Comparison of ENCODE assay signal across 19 cellular contexts in genomic region chr16:87830673-87831420, GRCh38. TPM values are rescaled to one million over a fixed set of nuclear protein-coding genes. Genes with fewer than 3 reads are reported as not detected.
DNase-seq lines count a peak whose midpoint lies in the region; ATAC-seq, FAIRE-seq and TF ChIP-seq lines count a peak whose summit lies in the region.
"Had no signal": no experiment of that assay in that cellular context is flagged by ENCODE, and none has a peak within 500 bp of the region (broad histone marks: within the 10 kb centered on the region; RNA-seq: fewer than 3 reads in every experiment).

No MANE protein-coding gene starts in this region.

- in situ Hi-C loops in GM18951 (cut with MboI; ENCODE audit: low sequenced_read_pairs, unreplicated experiment) = no loop called here
- in situ Hi-C loops in HepG2 (cut with HindIII; ENCODE audit: extremely low pct_ligation_motif_present, low pct_unique_long_range_greater_than_20kb) = no loop called here

- H2AFZ ChIP-seq in HepG2 (ENCODE audit: low read length) = no peak overlapping the region
- H2AFZ ChIP-seq: neural progenitor cell had no signal

- TF ChIP-seq POLR2A in GM18951 (IDR thresholded peaks at IDR 0.05; ENCODE audit: extremely low read depth, insufficient read depth, insufficient read length) = peak; percentile 14
- TF ChIP-seq POLR2A in HepG2 (IDR thresholded peaks at IDR 0.05; ENCODE audit: insufficient read depth in 1 of 2, low read depth in 2 of 2, low read length in 2 of 2) = peak in 1 of 2 experiments; percentile 49; a peak in 2 of 4 replicates

- H3K27ac ChIP-seq in BLaER1 treated with 17β-estradiol and CSF1 and Interleukin-3, amounts not matched to agents 10 nM and 100 nM = peak overlapping the region in 5 of 11 experiments; percentile 18 to 60 (median 54); a peak in 7 of 22 replicates
- H3K27ac ChIP-seq in HepG2 (ENCODE audit: extremely low read length, insufficient read depth, low read length) = no peak overlapping the region
- H3K27ac ChIP-seq: neural progenitor cell, SK-N-MC, thoracic aorta had no signal

- TF ChIP-seq CTCF in HepG2 (CRISPR knock-in tag; IDR thresholded peaks at IDR 0.05) = no peak

- no peak for ATAC-seq in HepG2
- no peak for ATAC-seq in GM21723 (IDR thresholded peaks at IDR 0.05; ENCODE audit: unreplicated experiment)
- ATAC-seq in GM18873 (IDR thresholded peaks at IDR 0.05; ENCODE audit: low FRiP score, unreplicated experiment) = no peak
- ATAC-seq: PC-3 had no signal

- H3K4me2 ChIP-seq in BLaER1 treated with 17β-estradiol and CSF1 and Interleukin-3, amounts not matched to agents 10 nM and 100 nM = peak overlapping the region; percentile 64 to 96 (median 89)
- no peak overlapping the region for H3K4me2 ChIP-seq in HepG2 (ENCODE audit: low read depth, low read length)
- H3K4me2 ChIP-seq: neural progenitor cell had no signal

- no peak for DNase-seq in HepG2 (ENCODE audit: low spot score)
- DNase-seq in OCI-M1 (lab: John Stamatoyannopoulos, UW) = no peak
- DNase-seq: activated CD4-positive, alpha-beta T cell treated with anti-CD3 and anti-CD28 coated beads, Interleukin-2, amount 10 ng/mL, durations not matched to agents 7 days and 5 days; activated effector memory CD4-positive, alpha-beta T cell treated with anti-CD3 and anti-CD28 coated beads, Interleukin-2, amount 50 U/mL, for 16 hours; effector CD4-positive, alpha-beta T cell; hippocampal formation; kidney glomerular epithelial cell; NCI-H1694; NCI-H510A treated with DMSO at 0.1 percent for 48 hours; PC-3; T1000 had no signal

- TF ChIP-seq EP300 in HepG2 (IDR thresholded peaks at IDR 0.05; ENCODE audit: low read depth in 2 of 2, low read length in 2 of 2) (no peak), HepG2 (CRISPR knock-in tag; IDR thresholded peaks at IDR 0.05; ENCODE audit: borderline replicate concordance) (no peak)

- no TSS peak for BruUV-seq in HepG2 (replicated peaks; lab: Mats Ljungman, UMichigan)

- no peak for TF ChIP-seq RAD21 in HepG2 (CRISPR knock-in tag; IDR thresholded peaks at IDR 0.05)

- peaks cover 47 to 70% (median 62%) of the 10 kb centered on the region in 11 experiments for H3K36me3 ChIP-seq in BLaER1 treated with 17β-estradiol and CSF1 and Interleukin-3, amounts not matched to agents 10 nM and 100 nM
- H3K36me3 ChIP-seq in HepG2 (replicated peaks in 1 of 2; ENCODE audit: control insufficient read depth in 1 of 2, insufficient read depth in 2 of 2, low read length in 2 of 2) = peaks cover 51 to 56% of the 10 kb centered on the region in 2 experiments
- H3K36me3 ChIP-seq: neural progenitor cell, thoracic aorta had no signal

- H3K4me3 Mint-ChIP-seq in activated naive CD8-positive, alpha-beta T cell = no peak overlapping the region
- H3K4me3 Mint-ChIP-seq: activated CD4-positive, alpha-beta T cell treated with anti-CD3 and anti-CD28 coated beads, Interleukin-2, amount 10 ng/mL, durations not matched to agents 7 days and 5 days had no signal

- peaks cover 1% of the 10 kb centered on the region for H3K4me1 Mint-ChIP-seq in activated naive CD8-positive, alpha-beta T cell (ENCODE audit: low read depth)
- H3K4me1 Mint-ChIP-seq: activated CD4-positive, alpha-beta T cell treated with anti-CD3 and anti-CD28 coated beads, Interleukin-2, amount 10 ng/mL, durations not matched to agents 7 days and 5 days had no signal

- no peak for FAIRE-seq in HepG2 (lab: Jason Lieb, UNC)

- H4K20me1 ChIP-seq in BLaER1 treated with 17β-estradiol and CSF1 and Interleukin-3, amounts not matched to agents 10 nM and 100 nM = peaks cover 32 to 92% (median 76%) of the 10 kb centered on the region in 11 experiments; a peak in 21 of 22 replicates
- H4K20me1 ChIP-seq in HepG2 (ENCODE audit: insufficient read depth, low read length) = no peaks in the 10 kb centered on the region; the same call in 1 of the 2 replicates

- peak overlapping the region in 3 of 10 experiments; percentile 10 to 47 (median 16); a peak in 4 of 20 replicates for H3K4me3 ChIP-seq in BLaER1 treated with 17β-estradiol and CSF1 and Interleukin-3, amounts not matched to agents 10 nM and 100 nM
- H3K4me3 ChIP-seq in HepG2 (replicated peaks in 1 of 3; ENCODE audit: insufficient read depth in 1 of 3, low read depth in 2 of 3, low read length in 3 of 3) = no peak overlapping the region
- H3K4me3 ChIP-seq: neural progenitor cell, SK-N-MC, thoracic aorta had no signal

- WGBS in HepG2 (ENCODE audit: low lambda C conversion rate) = 97% methylated on average over 30 of the region's 37 CpGs

- H3K4me1 ChIP-seq in BLaER1 treated with 17β-estradiol and CSF1 and Interleukin-3, amounts not matched to agents 10 nM and 100 nM = peaks cover 61 to 90% (median 82%) of the 10 kb centered on the region in 10 experiments
- peaks cover 30% of the 10 kb centered on the region for H3K4me1 ChIP-seq in HepG2 (ENCODE audit: insufficient read depth, low read length)

- intact Hi-C loops in HepG2 (cut with micrococcal nuclease; ENCODE audit: unreplicated experiment) = no loop called here

- peaks cover 0 to 57% (median 0%) of the 10 kb centered on the region in 11 experiments; a peak in 8 of 22 replicates for H3K27me3 ChIP-seq in BLaER1 treated with 17β-estradiol and CSF1 and Interleukin-3, amounts not matched to agents 10 nM and 100 nM
- H3K27me3 ChIP-seq in HepG2 (ENCODE audit: control insufficient read depth in 1 of 2, insufficient read depth in 2 of 2, low read length in 2 of 2) = no peaks in the 10 kb centered on the region
- H3K27me3 ChIP-seq: neural progenitor cell had no signal

- no peaks in the 10 kb centered on the region for H3K9me3 ChIP-seq in BLaER1 treated with 17β-estradiol and CSF1 and Interleukin-3, amounts not matched to agents 10 nM and 100 nM (replicated peaks in 1 of 11)
- no peaks in the 10 kb centered on the region for H3K9me3 ChIP-seq in HepG2 (ENCODE audit: low read length)
- H3K9me3 ChIP-seq: thoracic aorta had no signal

- H3K9me3 Mint-ChIP-seq in activated naive CD8-positive, alpha-beta T cell (ENCODE audit: low read depth) = no peaks in the 10 kb centered on the region
- H3K9me3 Mint-ChIP-seq: activated CD4-positive, alpha-beta T cell treated with anti-CD3 and anti-CD28 coated beads, Interleukin-2, amount 10 ng/mL, durations not matched to agents 7 days and 5 days; neural progenitor cell had no signal

- H3K27me3 Mint-ChIP-seq in activated naive CD8-positive, alpha-beta T cell = no peaks in the 10 kb centered on the region
- H3K27me3 Mint-ChIP-seq: activated CD4-positive, alpha-beta T cell treated with anti-CD3 and anti-CD28 coated beads, Interleukin-2, amount 10 ng/mL, durations not matched to agents 7 days and 5 days had no signal

- CTCF ChIA-PET in HepG2 (lab: Yijun Ruan, JAX; ENCODE audit: low intra/inter-chr PET ratio, low total read pairs) = no interaction called here

- H3K36me3 Mint-ChIP-seq in activated naive CD8-positive, alpha-beta T cell = peaks cover 3% of the 10 kb centered on the region

- peak overlapping the region in 8 of 11 experiments; percentile 13 to 64 (median 47); a peak in 12 of 22 replicates for H3K9ac ChIP-seq in BLaER1 treated with 17β-estradiol and CSF1 and Interleukin-3, amounts not matched to agents 10 nM and 100 nM
- no peak overlapping the region for H3K9ac ChIP-seq in HepG2 (ENCODE audit: insufficient read depth, low read depth, low read length)
- H3K9ac ChIP-seq: neural progenitor cell had no signal

- no peaks in the 10 kb centered on the region for H3K79me2 ChIP-seq in HepG2 (ENCODE audit: insufficient read depth, low read length)

- H3K27ac Mint-ChIP-seq in activated naive CD8-positive, alpha-beta T cell = peak overlapping the region; percentile 58
- H3K27ac Mint-ChIP-seq: activated CD4-positive, alpha-beta T cell treated with anti-CD3 and anti-CD28 coated beads, Interleukin-2, amount 10 ng/mL, durations not matched to agents 7 days and 5 days; neural progenitor cell had no signal

- POLR2A ChIA-PET in HepG2 (lab: Yijun Ruan, JAX) = interaction anchor here (0.6 to 3.0 kb wide), 5 partner anchors 12 to 52 kb away, joined by 3 to 20 read pairs (median 3); partner anchors contain the start of gene SLC7A5

TF ChIP-seq in HepG2, 621 proteins besides CTCF, POLR2A, EP300 and RAD21 (continues in another document):
- no peak for TF ChIP-seq ZNF441 (CRISPR knock-in tag; IDR thresholded peaks at IDR 0.05; ENCODE audit: borderline replicate concordance)
- no peak for TF ChIP-seq MIER2 (CRISPR knock-in tag; IDR thresholded peaks at IDR 0.05)
- TF ChIP-seq PREB (CRISPR knock-in tag; IDR thresholded peaks at IDR 0.05) = no peak
- TF ChIP-seq ZNF841 (CRISPR knock-in tag; IDR thresholded peaks at IDR 0.05; ENCODE audit: borderline replicate concordance) = no peak

RNA-seq across cellular contexts. Expression of gene SLC7A5, which starts 38.5 kb away (rescaled TPM):
- 84.4 and 155 TPM in 2 replicates for total RNA-seq in HepG2 (2016; rRNA removed; fragmentation: Illumina TruSeq; extraction: Trizol)
- 20.4 and 21.0 TPM in 2 replicates for total RNA-seq in HepG2 (2016; cell fraction: cytosol; rRNA removed; fragmentation: Illumina TruSeq; extraction: Trizol; ENCODE audit: low read depth)
- 65.4 and 165 TPM in 2 replicates for total RNA-seq in HepG2 (2016; cell fraction: insoluble cytoplasmic fraction; rRNA removed; fragmentation: Illumina TruSeq; extraction: Trizol)
- total RNA-seq in HepG2 (2016; cell fraction: membrane; rRNA removed; fragmentation: Illumina TruSeq; extraction: Trizol) = 76.8 and 82.0 TPM in 2 replicates
- 144 and 171 TPM in 2 replicates for total RNA-seq in HepG2 (2016; cell fraction: nucleus; rRNA removed; fragmentation: Illumina TruSeq; extraction: Trizol)
- polyA plus RNA-seq in HepG2 (2011; rRNA removed) = 79.6 and 84.0 TPM in 2 replicates
- 58.4 and 80.8 TPM in 2 replicates for polyA plus RNA-seq in HepG2 (2011; cell fraction: cytosol; rRNA removed)
- polyA plus RNA-seq in HepG2 (2011; cell fraction: nucleus; rRNA removed) = 118 and 147 TPM in 2 replicates
- 135 and 207 TPM in 2 replicates for polyA plus RNA-seq in HepG2 (2012)
- 17.8 and 19.1 TPM in 2 replicates for polyA plus RNA-seq in HepG2 (2016; cell fraction: cytosol; fragmentation: Illumina TruSeq; extraction: Trizol; ENCODE audit: low read depth)
- polyA plus RNA-seq in HepG2 (2016; cell fraction: insoluble cytoplasmic fraction; fragmentation: Illumina TruSeq; extraction: Trizol; ENCODE audit: low read depth) = 93.2 and 121 TPM in 2 replicates
- polyA plus RNA-seq in HepG2 (2016; cell fraction: membrane; fragmentation: Illumina TruSeq; extraction: Trizol; ENCODE audit: low read depth) = 56.5 and 59.3 TPM in 2 replicates
- 307 and 313 TPM in 2 replicates for polyA plus RNA-seq in HepG2 (2016; cell fraction: nucleus; fragmentation: Illumina TruSeq; extraction: Trizol; ENCODE audit: insufficient read depth, low read depth)
- polyA minus RNA-seq in HepG2 (2011; rRNA and poly(A)+ RNA removed; ENCODE audit: low replicate concordance) = 157 and 170 TPM in 2 replicates
- 88.7 and 88.8 TPM in 2 replicates for polyA minus RNA-seq in HepG2 (2011; cell fraction: cytosol; rRNA and poly(A)+ RNA removed)
- polyA minus RNA-seq in HepG2 (2011; cell fraction: nucleus; rRNA and poly(A)+ RNA removed) = 35.7 and 42.5 TPM in 2 replicates
